Comparison of ENCODE assay signal across 19 cellular contexts in genomic region chr5:157732784-157733262, GRCh38. TPM values are rescaled to one million over a fixed set of nuclear protein-coding genes. Genes with fewer than 3 reads are reported as not detected.
A peak's percentile ranks its signal among the peaks of the same experiment; 100 is the strongest.
DNase-seq lines count a peak whose midpoint lies in the region; ATAC-seq and TF ChIP-seq lines count a peak whose summit lies in the region.
"Had no signal": no experiment of that assay in that cellular context is flagged by ENCODE, and none has a peak within 500 bp of the region (broad histone marks: within the 10 kb centered on the region; RNA-seq: fewer than 3 reads in every experiment).

No MANE protein-coding gene starts in this region.

- H3K4me3 Mint-ChIP-seq in T-helper 1 cell treated with Interleukin-12 subunit alpha and Interleukin-12 subunit beta and Interleukin-4 antibody, amounts not matched to agents 30 μg/mL and 1 μg/mL, for 36 hours = no peak overlapping the region
- H3K4me3 Mint-ChIP-seq in IgD-negative memory B cell = peak overlapping the region in 3 of 4 donors; percentile 12 to 99 (median 38)
- peak overlapping the region; percentile 47 for H3K4me3 Mint-ChIP-seq in activated naive CD8-positive, alpha-beta T cell treated with anti-CD3 and anti-CD28 coated beads for 36 hours
- H3K4me3 Mint-ChIP-seq in naive thymus-derived CD8-positive, alpha-beta T cell = peak overlapping the region in 9 of 10 donors; percentile 17 to 72 (median 42)

- no peak overlapping the region for H3K4me3 ChIP-seq in OCI-LY7 (ENCODE audit: low read depth, low read length, poor library complexity, severe bottlenecking)
- H3K4me3 ChIP-seq: lung, thyroid gland had no signal

- no peaks in the 10 kb centered on the region for H4K20me1 ChIP-seq in OCI-LY7 (ENCODE audit: insufficient read depth, low read length)

- H3K9me2 ChIP-seq in OCI-LY7 (ENCODE audit: insufficient read depth, low read length) = no peaks in the 10 kb centered on the region

- H3K27me3 Mint-ChIP-seq in T-helper 1 cell treated with Interleukin-12 subunit alpha and Interleukin-12 subunit beta and Interleukin-4 antibody, amounts not matched to agents 30 μg/mL and 1 μg/mL, for 36 hours (ENCODE audit: low read depth) = no peaks in the 10 kb centered on the region
- H3K27me3 Mint-ChIP-seq in IgD-negative memory B cell = no peaks in the 10 kb centered on the region
- no peaks in the 10 kb centered on the region for H3K27me3 Mint-ChIP-seq in activated naive CD8-positive, alpha-beta T cell treated with anti-CD3 and anti-CD28 coated beads for 36 hours
- no peaks in the 10 kb centered on the region for H3K27me3 Mint-ChIP-seq in naive thymus-derived CD8-positive, alpha-beta T cell

- intact Hi-C loops in OCI-LY7 (cut with micrococcal nuclease; ENCODE audit: unreplicated experiment) = loop anchor here (5.0 kb wide), 1 partner anchor 466 kb away; the partner anchor contains the start of gene CYFIP2

- ATAC-seq in naive thymus-derived CD8-positive, alpha-beta T cell = no peak
- ATAC-seq in HG02938 (IDR thresholded peaks at IDR 0.05; ENCODE audit: unreplicated experiment) (no peak), GM21825 (IDR thresholded peaks at IDR 0.05; ENCODE audit: unreplicated experiment) (no peak)
- ATAC-seq: GM12878, HCT116 had no signal

- peaks cover 19% of the 10 kb centered on the region for H3K9me3 ChIP-seq in OCI-LY7 (ENCODE audit: low read length)
- H3K9me3 ChIP-seq: thyroid gland had no signal

- peaks cover 17% of the 10 kb centered on the region; the same call in 1 of the 2 replicates for H3K79me2 ChIP-seq in OCI-LY7 (ENCODE audit: insufficient read depth, low read depth, low read length)

- peaks cover 66% of the 10 kb centered on the region for H3K36me3 ChIP-seq in OCI-LY7 (ENCODE audit: insufficient read depth, low read length)

- no peak overlapping the region for H3K27ac ChIP-seq in OCI-LY7 (ENCODE audit: low read depth, low read length, poor library complexity, severe bottlenecking)
- H3K27ac ChIP-seq: 22Rv1, thyroid gland had no signal

- no peaks in the 10 kb centered on the region for H3K9me3 Mint-ChIP-seq in T-helper 1 cell treated with Interleukin-12 subunit alpha and Interleukin-12 subunit beta and Interleukin-4 antibody, amounts not matched to agents 30 μg/mL and 1 μg/mL, for 36 hours
- H3K9me3 Mint-ChIP-seq in IgD-negative memory B cell = no peaks in the 10 kb centered on the region
- no peaks in the 10 kb centered on the region for H3K9me3 Mint-ChIP-seq in activated naive CD8-positive, alpha-beta T cell treated with anti-CD3 and anti-CD28 coated beads for 36 hours
- H3K9me3 Mint-ChIP-seq in naive thymus-derived CD8-positive, alpha-beta T cell = no peaks in the 10 kb centered on the region

- no TSS peak for BruUV-seq in OCI-LY7 (replicated peaks; lab: Mats Ljungman, UMichigan)

- POLR2A ChIA-PET in naive thymus-derived CD8-positive, alpha-beta T cell (lab: Charles Lee) = no interaction called here
- POLR2A ChIA-PET in OCI-LY7 (lab: Charles Lee) = interaction anchor here (4.9 kb wide), 1 partner anchor 10 kb away, joined by 31 read pairs; the partner anchor contains the start of gene LSM11

- H3K4me1 ChIP-seq in OCI-LY7 (ENCODE audit: insufficient read depth, low read length, poor library complexity, severe bottlenecking) = peaks cover 30% of the 10 kb centered on the region

- peaks cover 15% of the 10 kb centered on the region for H3K4me1 Mint-ChIP-seq in T-helper 1 cell treated with Interleukin-12 subunit alpha and Interleukin-12 subunit beta and Interleukin-4 antibody, amounts not matched to agents 30 μg/mL and 1 μg/mL, for 36 hours (ENCODE audit: low read depth)
- H3K4me1 Mint-ChIP-seq in IgD-negative memory B cell = peaks cover 24 to 34% (median 30%) of the 10 kb centered on the region in 3 donors
- peaks cover 22% of the 10 kb centered on the region for H3K4me1 Mint-ChIP-seq in activated naive CD8-positive, alpha-beta T cell treated with anti-CD3 and anti-CD28 coated beads for 36 hours
- H3K4me1 Mint-ChIP-seq in naive thymus-derived CD8-positive, alpha-beta T cell = peaks cover 6 to 31% (median 22%) of the 10 kb centered on the region in 4 donors

- H3K4me2 ChIP-seq in OCI-LY7 (ENCODE audit: low read length) = no peak overlapping the region

- DNase-seq in T-helper 1 cell (no peak), OCI-LY7 (ENCODE audit: low spot score) (no peak)
- DNase-seq in activated naive CD8-positive, alpha-beta T cell treated with anti-CD3 and anti-CD28 coated beads for 36 hours = no peak
- DNase-seq in naive thymus-derived CD8-positive, alpha-beta T cell = no peak
- DNase-seq: effector memory CD4-positive, alpha-beta T cell; head of caudate nucleus; Kasumi-1; NCI-H1105; NCI-H2081 treated with DMSO at 0.1 percent for 48 hours; NCI-H524; thyroid gland had no signal

- no peak overlapping the region for H2AFZ ChIP-seq in OCI-LY7 (ENCODE audit: low read length)

- TF ChIP-seq CTCF in OCI-LY7 (conservative IDR thresholded peaks at IDR 0.05; ENCODE audit: low read length) = no peak

- peaks cover 7% of the 10 kb centered on the region for H3K36me3 Mint-ChIP-seq in T-helper 1 cell treated with Interleukin-12 subunit alpha and Interleukin-12 subunit beta and Interleukin-4 antibody, amounts not matched to agents 30 μg/mL and 1 μg/mL, for 36 hours (ENCODE audit: low read depth)
- peaks cover 4% of the 10 kb centered on the region for H3K36me3 Mint-ChIP-seq in IgD-negative memory B cell
- peaks cover 6% of the 10 kb centered on the region for H3K36me3 Mint-ChIP-seq in activated naive CD8-positive, alpha-beta T cell treated with anti-CD3 and anti-CD28 coated beads for 36 hours
- H3K36me3 Mint-ChIP-seq in naive thymus-derived CD8-positive, alpha-beta T cell = peaks cover 0 to 41% (median 8%) of the 10 kb centered on the region in 3 donors

- CTCF ChIA-PET in OCI-LY7 (lab: Charles Lee; ENCODE audit: unreplicated experiment) = interaction anchor here (2.6 kb wide), 1 partner anchor 10 kb away, joined by 15 read pairs; the partner anchor contains the start of gene LSM11

- peak overlapping the region; percentile 22 for H3K27ac Mint-ChIP-seq in T-helper 1 cell treated with Interleukin-12 subunit alpha and Interleukin-12 subunit beta and Interleukin-4 antibody, amounts not matched to agents 30 μg/mL and 1 μg/mL, for 36 hours
- peak overlapping the region in 2 of 3 donors; percentile 50 to 99 for H3K27ac Mint-ChIP-seq in IgD-negative memory B cell
- no peak overlapping the region for H3K27ac Mint-ChIP-seq in activated naive CD8-positive, alpha-beta T cell treated with anti-CD3 and anti-CD28 coated beads for 36 hours
- peak overlapping the region in 6 of 10 donors; percentile 3 to 97 (median 23) for H3K27ac Mint-ChIP-seq in naive thymus-derived CD8-positive, alpha-beta T cell

RNA-seq across cellular contexts. Expression of gene THG1L, which starts 1.6 kb away (rescaled TPM):
- polyA plus RNA-seq in IgD-negative memory B cell = 12.7 TPM
- 10 to 100 TPM; 29.2 to 32.1 TPM for total RNA-seq in activated naive CD8-positive, alpha-beta T cell treated with anti-CD3 and anti-CD28 coated beads for 36 hours
- total RNA-seq in naive thymus-derived CD8-positive, alpha-beta T cell = 10 to 100 TPM; 13.4 TPM
- 1 to 10 TPM; 6.3 to 9.0 (median 8.0) TPM for polyA plus RNA-seq in naive thymus-derived CD8-positive, alpha-beta T cell
- 20.7 and 30.5 TPM in 2 replicates for total RNA-seq in OCI-LY7 (2014; rRNA removed; shearing (Covaris generic))
- 18.5 and 21.0 TPM in 2 replicates for total RNA-seq in OCI-LY7 (2022)

RNA-seq across cellular contexts. Expression of gene LSM11, which starts 10.7 kb away (rescaled TPM):
- 0.64 TPM for polyA plus RNA-seq in IgD-negative memory B cell
- 1 to 10 TPM; 6.7 to 7.5 TPM for total RNA-seq in activated naive CD8-positive, alpha-beta T cell treated with anti-CD3 and anti-CD28 coated beads for 36 hours
- total RNA-seq in naive thymus-derived CD8-positive, alpha-beta T cell = 1 to 10 TPM; 5.1 to 5.2 TPM
- under 1 TPM; 0.36 to 0.64 (median 0.42) TPM for polyA plus RNA-seq in naive thymus-derived CD8-positive, alpha-beta T cell
- 7.5 and 8.8 TPM in 2 replicates for total RNA-seq in OCI-LY7 (2014; rRNA removed; shearing (Covaris generic))
- 10.1 and 10.9 TPM in 2 replicates for total RNA-seq in OCI-LY7 (2022)
